2 cellular contexts compared by ENCODE assay signal in the genomic region with DNA sequence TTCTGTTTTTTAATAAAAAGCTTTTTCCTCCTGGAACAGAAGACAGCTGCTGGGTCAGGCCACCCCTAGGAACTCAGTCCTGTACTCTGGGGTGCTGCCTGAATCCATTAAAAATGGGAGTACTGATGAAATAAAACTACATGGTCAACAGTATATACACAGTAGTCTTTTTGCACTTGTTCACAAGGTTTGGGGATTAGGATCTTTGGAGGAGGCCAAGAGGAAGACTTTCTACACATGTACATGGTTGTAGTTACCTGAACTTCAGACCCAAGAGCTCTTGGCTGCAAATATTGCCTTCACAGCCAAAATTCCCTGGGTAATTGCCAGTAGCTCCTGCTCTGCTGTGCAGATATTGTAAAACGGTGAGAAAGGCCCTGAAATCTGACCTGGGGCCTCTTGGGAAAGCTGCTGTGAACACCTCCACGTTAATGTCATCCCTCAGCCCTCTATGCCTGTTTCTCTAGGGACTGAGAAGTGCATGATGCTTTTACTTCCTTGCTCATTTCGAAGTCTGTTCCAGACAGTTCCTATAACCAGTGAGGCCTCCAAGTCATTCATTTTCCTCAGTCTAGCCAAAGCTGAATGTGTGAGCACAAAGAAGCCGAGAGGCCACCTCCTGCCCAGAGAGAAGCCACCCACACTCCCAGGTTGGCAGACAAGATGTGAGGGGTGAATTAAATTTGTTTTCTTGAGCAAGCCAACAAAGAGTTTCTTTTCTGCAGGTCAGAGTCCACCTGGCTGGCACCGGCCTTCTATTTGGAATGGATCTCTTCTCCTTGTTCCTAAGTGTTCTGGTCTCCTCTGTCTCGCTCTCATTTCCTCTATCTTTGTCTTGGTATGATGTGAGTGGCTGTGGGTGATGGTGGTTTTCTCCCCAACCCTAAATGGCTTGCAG.
A peak's percentile ranks its signal among the peaks of the same experiment; 100 is the strongest.
TF ChIP-seq lines count a peak whose summit lies in the region.

No MANE protein-coding gene starts in this region.

TF ChIP-seq in SK-N-SH, 30 proteins besides CTCF, POLR2A, EP300 and RAD21:
- TF ChIP-seq RFX5 (IDR thresholded peaks at IDR 0.05; ENCODE audit: low read length) (no peak), SIN3A (IDR thresholded peaks at IDR 0.05; ENCODE audit: borderline replicate concordance, low read depth, low read length) (peak; percentile 39; the same call in 1 of the 2 replicates)

TF ChIP-seq in SK-N-SH treated with all-trans-retinoic acid at 6 μM for 48 hours, 23 proteins besides CTCF, POLR2A, EP300 and RAD21:
- no peak for TF ChIP-seq ZNF8 (CRISPR knock-in tag; IDR thresholded peaks at IDR 0.05)
- TF ChIP-seq ZC3H10 (CRISPR knock-in tag; IDR thresholded peaks at IDR 0.05) = no peak
- TF ChIP-seq, protein P1, sequence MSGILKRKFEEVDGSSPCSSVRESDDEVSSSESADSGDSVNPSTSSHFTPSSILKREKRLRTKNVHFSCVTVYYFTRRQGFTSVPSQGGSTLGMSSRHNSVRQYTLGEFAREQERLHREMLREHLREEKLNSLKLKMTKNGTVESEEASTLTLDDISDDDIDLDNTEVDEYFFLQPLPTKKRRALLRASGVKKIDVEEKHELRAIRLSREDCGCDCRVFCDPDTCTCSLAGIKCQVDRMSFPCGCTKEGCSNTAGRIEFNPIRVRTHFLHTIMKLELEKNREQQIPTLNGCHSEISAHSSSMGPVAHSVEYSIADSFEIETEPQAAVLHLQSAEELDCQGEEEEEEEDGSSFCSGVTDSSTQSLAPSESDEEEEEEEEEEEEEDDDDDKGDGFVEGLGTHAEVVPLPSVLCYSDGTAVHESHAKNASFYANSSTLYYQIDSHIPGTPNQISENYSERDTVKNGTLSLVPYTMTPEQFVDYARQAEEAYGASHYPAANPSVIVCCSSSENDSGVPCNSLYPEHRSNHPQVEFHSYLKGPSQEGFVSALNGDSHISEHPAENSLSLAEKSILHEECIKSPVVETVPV (CRISPR knock-in tag; IDR thresholded peaks at IDR 0.05) = no peak
TF ChIP-seq in SK-N-SH treated with all-trans-retinoic acid at 6 μM for 48 hours: peak in this region for 0.
